8 cellular contexts compared by ENCODE assay signal in the genomic region with DNA sequence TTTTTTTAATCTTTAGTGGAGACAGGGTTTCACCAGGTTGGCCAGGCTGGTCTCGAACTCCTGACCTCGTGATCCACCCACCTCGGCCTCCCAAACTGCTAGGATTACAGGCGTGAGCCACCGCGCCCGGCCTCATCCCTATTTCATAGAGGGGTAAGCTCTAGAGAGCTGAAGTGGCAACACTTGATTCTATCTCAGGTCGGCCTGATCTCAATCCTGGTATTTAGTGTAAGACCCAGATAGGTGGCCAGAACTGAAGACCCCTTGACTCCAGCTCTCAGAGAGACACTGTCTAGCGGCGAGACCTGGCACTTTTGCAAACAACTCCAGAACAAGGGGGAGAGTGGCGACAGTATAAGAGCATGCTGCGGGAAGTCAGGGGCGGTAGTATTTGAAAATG. TPM values are rescaled to one million over a fixed set of nuclear protein-coding genes. Genes with fewer than 3 reads are reported as not detected.
DNase-seq lines count a peak whose midpoint lies in the region; ATAC-seq and TF ChIP-seq lines count a peak whose summit lies in the region.
"Not testable (repeated sequence)": the region's sequence is repeated elsewhere in the genome, so short reads cannot be mapped to it uniquely, and the experiment has no call there.

No MANE protein-coding gene starts in this region.

- H3K4me1 Mint-ChIP-seq in activated CD4-positive, alpha-beta memory T cell treated with anti-CD3 and anti-CD28 coated beads for 36 hours (ENCODE audit: low read depth) = peaks cover 26% of the 10 kb centered on the region
- H3K4me1 Mint-ChIP-seq in central memory CD8-positive, alpha-beta T cell = peaks cover 37% of the 10 kb centered on the region
- peaks cover 38% of the 10 kb centered on the region for H3K4me1 Mint-ChIP-seq in stimulated activated effector memory CD8-positive, alpha-beta T cell treated with anti-CD3 and anti-CD28 coated beads, Interleukin-12 subunit alpha, Interleukin-12 subunit beta, amount 100 ng/mL, for 72 hours

- peak overlapping the region; percentile 72 for H3K4me2 ChIP-seq in GM23248 (ENCODE audit: unreplicated experiment)

- DNase-seq in AG09309 (ENCODE audit: low read depth); GM23248; LNCaP clone FGC (ENCODE audit: low read depth); activated CD4-positive, alpha-beta memory T cell treated with anti-CD3 and anti-CD28 coated beads for 36 hours; central memory CD8-positive, alpha-beta T cell (ENCODE audit: low spot score in 2 of 2); heart right ventricle; stimulated activated effector memory CD8-positive, alpha-beta T cell treated with anti-CD3 and anti-CD28 coated beads, Interleukin-12 subunit alpha, Interleukin-12 subunit beta, amount 100 ng/mL, for 72 hours (ENCODE audit: low spot score in 2 of 2): not testable (repeated sequence)

- not testable (repeated sequence) for H4K20me1 ChIP-seq in GM23248 (ENCODE audit: insufficient read depth)

- in situ Hi-C loops in GM23248 (cut with MboI) = not testable (repeated sequence)

- peaks cover 11% of the 10 kb centered on the region; the same call in 1 of the 2 replicates for H3K4me1 ChIP-seq in GM23248 (ENCODE audit: insufficient read depth)
- peaks cover 8 to 34% (median 23%) of the 10 kb centered on the region in 9 donors for H3K4me1 ChIP-seq in heart right ventricle
- H3K4me1 ChIP-seq in muscle layer of duodenum (ENCODE audit: control insufficient read depth in 1 of 2, insufficient read depth in 2 of 2, low read length in 2 of 2) = peaks cover 16 to 23% of the 10 kb centered on the region in 2 donors

- not testable (repeated sequence) for TF ChIP-seq CTCF in AG09309 (IDR thresholded peaks at IDR 0.05; ENCODE audit: control insufficient read depth, insufficient read depth, low read depth, low read length, missing control alignments); LNCaP clone FGC (IDR thresholded peaks at IDR 0.05; ENCODE audit: control insufficient read depth, extremely low read depth, insufficient read depth)
- peak in 1 of 9 donors; percentile 6 for TF ChIP-seq CTCF in heart right ventricle (IDR thresholded peaks at IDR 0.05)

- H3K79me2 ChIP-seq in GM23248 (ENCODE audit: insufficient read depth) = peaks cover 40% of the 10 kb centered on the region

- WGBS in GM23248 (ENCODE audit: low coverage in 1 of 2, low lambda C conversion rate in 2 of 2, missing lambda C conversion rate in 2 of 2), 2 experiments = 31 to 32% methylated on average over 13 of the region's 13 CpGs
- 45 to 46% methylated on average over 13 of the region's 13 CpGs for WGBS in heart right ventricle, 2 donors

- H3K27me3 Mint-ChIP-seq in activated CD4-positive, alpha-beta memory T cell treated with anti-CD3 and anti-CD28 coated beads for 36 hours; central memory CD8-positive, alpha-beta T cell: not testable (repeated sequence)

- H3K27me3 ChIP-seq in GM23248 (replicated peaks; ENCODE audit: insufficient read depth); heart right ventricle; muscle layer of duodenum (ENCODE audit: low read depth, low read length): not testable (repeated sequence)

- POLR2A ChIA-PET in activated CD4-positive, alpha-beta memory T cell treated with anti-CD3 and anti-CD28 coated beads for 36 hours (lab: Charles Lee) = interaction anchor here (1.0 to 1.4 kb wide), 4 partner anchors 8 to 486 kb away, joined by 3 to 4 read pairs (median 4); partner anchors contain the start of genes CRAT, PTPA, SH3GLB2 and ZDHHC12

- not testable (repeated sequence) for H3K9me3 Mint-ChIP-seq in activated CD4-positive, alpha-beta memory T cell treated with anti-CD3 and anti-CD28 coated beads for 36 hours; central memory CD8-positive, alpha-beta T cell; stimulated activated effector memory CD8-positive, alpha-beta T cell treated with anti-CD3 and anti-CD28 coated beads, Interleukin-12 subunit alpha, Interleukin-12 subunit beta, amount 100 ng/mL, for 72 hours

- peak overlapping the region; percentile 53 for H3K9ac ChIP-seq in GM23248

- H3K4me3 ChIP-seq in AG09309 (ENCODE audit: control insufficient read depth, low read depth, low read length) (peak overlapping the region; percentile 30), GM23248 (peak overlapping the region; percentile 82), LNCaP clone FGC (ENCODE audit: low read depth, low read length) (peak overlapping the region; percentile 98), heart right ventricle (peak overlapping the region in 9 of 10 donors; percentile 71 to 99 (median 94)), muscle layer of duodenum (ENCODE audit: low read depth in 1 of 2, low read length in 2 of 2) (peak overlapping the region; percentile 81 to 90)

- H3K27ac ChIP-seq in GM23248 = not testable (repeated sequence)
- H3K27ac ChIP-seq in heart right ventricle (peak overlapping the region in 9 of 10 donors; percentile 54 to 90 (median 77)), muscle layer of duodenum (ENCODE audit: low read length) (peak overlapping the region; percentile 50)

- H2AFZ ChIP-seq in GM23248 = peak overlapping the region; percentile 97

- not testable (repeated sequence) for H3K36me3 ChIP-seq in GM23248 (ENCODE audit: low read depth); muscle layer of duodenum (ENCODE audit: control insufficient read depth in 1 of 2, insufficient read depth in 2 of 2, low read length in 2 of 2)
- peaks cover 0 to 10% (median 4%) of the 10 kb centered on the region in 9 donors for H3K36me3 ChIP-seq in heart right ventricle

- H3K9me2 ChIP-seq in GM23248 (ENCODE audit: insufficient read depth) = not testable (repeated sequence)

- H3K36me3 Mint-ChIP-seq in activated CD4-positive, alpha-beta memory T cell treated with anti-CD3 and anti-CD28 coated beads for 36 hours; central memory CD8-positive, alpha-beta T cell (ENCODE audit: insufficient read depth); stimulated activated effector memory CD8-positive, alpha-beta T cell treated with anti-CD3 and anti-CD28 coated beads, Interleukin-12 subunit alpha, Interleukin-12 subunit beta, amount 100 ng/mL, for 72 hours: not testable (repeated sequence)

- H3K9me3 ChIP-seq in GM23248 (ENCODE audit: low read depth); heart right ventricle; muscle layer of duodenum (ENCODE audit: control insufficient read depth in 1 of 2, low read length in 2 of 2): not testable (repeated sequence)

- ATAC-seq in central memory CD8-positive, alpha-beta T cell (replicated peaks; ENCODE audit: extremely low read depth, poor library complexity, severe bottlenecking) = peak; percentile 1
- ATAC-seq in heart right ventricle = peak in 7 of 8 donors; percentile 1 to 32 (median 10)
- peak; percentile 1 for ATAC-seq in stimulated activated effector memory CD8-positive, alpha-beta T cell treated with anti-CD3 and anti-CD28 coated beads, Interleukin-12 subunit alpha, Interleukin-12 subunit beta, amount 100 ng/mL, for 72 hours

- peak overlapping the region; percentile 98 for H3K4me3 Mint-ChIP-seq in activated CD4-positive, alpha-beta memory T cell treated with anti-CD3 and anti-CD28 coated beads for 36 hours
- H3K4me3 Mint-ChIP-seq in central memory CD8-positive, alpha-beta T cell = peak overlapping the region; percentile 98
- peak overlapping the region; percentile 94 for H3K4me3 Mint-ChIP-seq in stimulated activated effector memory CD8-positive, alpha-beta T cell treated with anti-CD3 and anti-CD28 coated beads, Interleukin-12 subunit alpha, Interleukin-12 subunit beta, amount 100 ng/mL, for 72 hours

- CTCF ChIA-PET in activated CD4-positive, alpha-beta memory T cell treated with anti-CD3 and anti-CD28 coated beads for 36 hours (lab: Charles Lee) = interaction anchor here (1.0 kb wide), 1 partner anchor 107 kb away, joined by 3 read pairs; no protein-coding TSS in a partner anchor

- not testable (repeated sequence) for H3F3A ChIP-seq in GM23248 (ENCODE audit: insufficient read depth)

- intact Hi-C loops in activated CD4-positive, alpha-beta memory T cell treated with anti-CD3 and anti-CD28 coated beads for 36 hours (cut with micrococcal nuclease) = loop anchor here (1.0 to 10.0 kb wide), 6 partner anchors 8 to 761 kb away; partner anchors contain the start of genes CRAT, DOLPP1, GOLGA2 and KYAT1
- intact Hi-C loops in heart right ventricle (cut with DNase I) = loop anchor here in 2 of 10 donors (1.0 to 2.0 kb wide), 2 partner anchors 8 to 45 kb away; partner anchors contain the start of genes DOLPP1 (in 1 of the 2) and SH3GLB2 (in 1 of the 2)

- H3K27ac Mint-ChIP-seq in activated CD4-positive, alpha-beta memory T cell treated with anti-CD3 and anti-CD28 coated beads for 36 hours = peak overlapping the region; percentile 19
- H3K27ac Mint-ChIP-seq in central memory CD8-positive, alpha-beta T cell (ENCODE audit: low read depth) = peak overlapping the region; percentile 82
- H3K27ac Mint-ChIP-seq in stimulated activated effector memory CD8-positive, alpha-beta T cell treated with anti-CD3 and anti-CD28 coated beads, Interleukin-12 subunit alpha, Interleukin-12 subunit beta, amount 100 ng/mL, for 72 hours = peak overlapping the region; percentile 93

RNA-seq across cellular contexts. Expression of gene MIGA2, which starts 0.6 kb away (rescaled TPM):
- 31.6 and 35.1 TPM in 2 replicates for total RNA-seq in GM23248 (2014; rRNA removed; shearing (Covaris generic))
- 10.7 and 12.4 TPM in 2 replicates for polyA plus RNA-seq in GM23248 (2016; fragmentation: Nextera tagmentation; extraction: Ambion mirVana)
- 10 to 100 TPM; 26.1 to 26.5 TPM for total RNA-seq in activated CD4-positive, alpha-beta memory T cell treated with anti-CD3 and anti-CD28 coated beads for 36 hours
- total RNA-seq in heart right ventricle = 10 to 100 TPM; 30.4 to 46.0 (median 34.5) TPM
- 10 to 100 TPM; 39.6 to 44.4 TPM for polyA plus RNA-seq in heart right ventricle

RNA-seq across cellular contexts. Expression of gene SH3GLB2, which starts 7.7 kb away (rescaled TPM):
- total RNA-seq in GM23248 (2014; rRNA removed; shearing (Covaris generic)) = 57.3 and 84.9 TPM in 2 replicates
- polyA plus RNA-seq in GM23248 (2016; fragmentation: Nextera tagmentation; extraction: Ambion mirVana) = 27.7 and 30.9 TPM in 2 replicates
- 10 to 100 TPM; 59.5 to 62.3 TPM for total RNA-seq in activated CD4-positive, alpha-beta memory T cell treated with anti-CD3 and anti-CD28 coated beads for 36 hours
- total RNA-seq in heart right ventricle = 10 to 100 TPM; 25.2 to 40.5 (median 31.5) TPM
- polyA plus RNA-seq in heart right ventricle = 10 to 100 TPM; 34.1 to 51.3 TPM

RNA-seq across cellular contexts. Expression of gene DOLPP1, which starts 45.1 kb away (rescaled TPM):
- 11.5 and 11.6 TPM in 2 replicates for total RNA-seq in GM23248 (2014; rRNA removed; shearing (Covaris generic))
- polyA plus RNA-seq in GM23248 (2016; fragmentation: Nextera tagmentation; extraction: Ambion mirVana) (12.8 and 13.7 TPM in 2 replicates), heart right ventricle (1 to 10 TPM; 3.8 to 8.1 TPM)
- total RNA-seq in activated CD4-positive, alpha-beta memory T cell treated with anti-CD3 and anti-CD28 coated beads for 36 hours = 10 to 100 TPM; 13.9 to 15.3 TPM
- total RNA-seq in heart right ventricle = 1 to 10 TPM; 3.1 to 7.0 (median 5.0) TPM

Comparison
In these comparisons a context has a peak if more than half of its experiments do, and no peak if none do; other contexts are left out.
1. H3K4me3 ChIP-seq: peak in every context shown above with its lines; median percentile 98 in LNCaP clone FGC; 94 in heart right ventricle; 86 in muscle layer of duodenum; 82 in GM23248; 30 in AG09309.
2. H3K27ac Mint-ChIP-seq: peak in every context shown above with its lines; median percentile 93 in stimulated activated effector memory CD8-positive, alpha-beta T cell treated with anti-CD3 and anti-CD28 coated beads, Interleukin-12 subunit alpha, Interleukin-12 subunit beta, amount 100 ng/mL, for 72 hours; 82 in central memory CD8-positive, alpha-beta T cell; 19 in activated CD4-positive, alpha-beta memory T cell treated with anti-CD3 and anti-CD28 coated beads for 36 hours.